ENCODE assay signal across 31 cellular contexts in the genomic region with DNA sequence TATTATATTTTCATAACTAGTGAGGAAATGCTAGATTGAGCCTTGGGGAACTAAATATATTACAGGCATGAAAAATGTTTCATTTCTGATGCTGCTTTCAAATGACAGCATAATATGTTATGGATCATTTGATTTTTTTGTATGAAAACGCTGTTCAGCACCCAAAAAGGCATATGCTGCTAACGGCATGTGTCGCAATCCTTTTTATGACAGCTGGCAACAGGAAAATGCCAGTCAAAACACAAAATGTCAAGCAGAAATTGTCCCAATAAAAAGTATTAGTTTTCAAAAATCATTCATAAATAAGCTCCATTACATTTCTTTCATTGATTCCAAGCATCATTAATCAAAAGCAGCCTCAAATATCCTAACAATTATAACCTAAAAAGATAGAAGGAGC.
"Had no signal": no experiment of that assay in that cellular context is flagged by ENCODE, and none has a peak within 500 bp of the region (broad histone marks: within the 10 kb centered on the region; RNA-seq: fewer than 3 reads in every experiment).

No MANE protein-coding gene starts in this region.

- H3K9me3 ChIP-seq: gastrocnemius medialis, pancreas, prostate gland, sigmoid colon, thoracic aorta, upper lobe of right lung had no signal

- H3K4me1 ChIP-seq: gastrocnemius medialis, pancreas, prostate gland, sigmoid colon, upper lobe of right lung had no signal

- H3K36me3 ChIP-seq: brain microvascular endothelial cell, gastrocnemius medialis, pancreas, prostate gland, sigmoid colon, thoracic aorta, upper lobe of right lung had no signal

- H3K27me3 ChIP-seq: brain microvascular endothelial cell, gastrocnemius medialis, pancreas, sigmoid colon, upper lobe of right lung had no signal

- FAIRE-seq: astrocyte, keratinocyte, pancreas, small intestine had no signal

- DNase-seq: activated CD4-positive, alpha-beta T cell treated with anti-CD3 and anti-CD28 coated beads, Interleukin-2, amount 50 U/mL, for 1 hour; activated CD8-positive, alpha-beta T cell treated with anti-CD3 and anti-CD28 coated beads for 36 hours; activated gamma-delta T cell treated with Interleukin-2 at 50 U/mL for 16 hours; activated naive CD4-positive, alpha-beta T cell treated with anti-CD3 and anti-CD28 coated beads, Interleukin-2, amount 50 U/mL, for 16 hours; activated T-cell treated with anti-CD3 and anti-CD28 coated beads, Interleukin-2, amount 50 U/mL, for 4 hours; amniotic stem cell; brain microvascular endothelial cell; caudate nucleus; cortex of kidney; effector memory CD8-positive, alpha-beta T cell; erythroblast; gastrocnemius medialis; glutamatergic neuron; left colon; mammary epithelial cell; naive B cell; nucleus accumbens; pancreas; retina; sigmoid colon; small intestine; stimulated activated CD4-positive, alpha-beta T cell treated with anti-CD3 and anti-CD28 coated beads, Interleukin-4, amount 100 ng/mL, for 24 hours; T1000; upper lobe of right lung had no signal

- ATAC-seq: activated CD8-positive, alpha-beta T cell treated with anti-CD3 and anti-CD28 coated beads for 36 hours; activated T-cell treated with anti-CD3 and anti-CD28 coated beads, Interleukin-2, amount 50 U/mL, for 4 hours; activated T-helper 17 cell treated with anti-CD3 and anti-CD28 coated beads, Interleukin-2, amount 50 U/mL, for 72 hours; effector memory CD8-positive, alpha-beta T cell; gastrocnemius medialis; left colon; pancreas; stimulated activated effector memory CD8-positive, alpha-beta T cell treated with anti-CD3 and anti-CD28 coated beads, Interleukin-12 subunit alpha, Interleukin-12 subunit beta, amount 100 ng/mL, for 72 hours; upper lobe of right lung; WTC11 had no signal

- H3K4me3 ChIP-seq: gastrocnemius medialis, pancreas, prostate gland, sigmoid colon, thoracic aorta, upper lobe of right lung had no signal

- H3K27ac ChIP-seq: brain microvascular endothelial cell, gastrocnemius medialis, pancreas, prostate gland, sigmoid colon, thoracic aorta, upper lobe of right lung had no signal
